24 cellular contexts compared by ENCODE assay signal in the genomic region with DNA sequence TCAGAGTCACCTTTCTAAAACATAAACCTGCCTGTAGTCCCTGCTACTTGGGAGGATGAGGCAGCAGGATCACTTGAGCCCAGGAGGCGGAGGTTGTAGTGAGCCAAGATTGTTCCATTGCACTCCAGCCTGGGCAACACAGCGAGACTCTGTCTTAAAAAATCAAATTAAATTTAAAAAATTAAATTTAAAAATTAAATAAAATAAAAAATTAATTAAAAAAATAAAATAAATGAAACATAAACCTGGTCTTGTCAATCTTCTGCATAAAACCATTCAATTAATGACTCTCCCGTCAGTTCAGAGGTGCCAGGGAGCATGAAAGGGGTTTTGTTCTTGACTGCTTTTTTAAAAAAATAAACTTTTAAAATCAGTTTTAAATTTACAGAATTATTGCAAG. TPM values are rescaled to one million over a fixed set of nuclear protein-coding genes. Genes with fewer than 3 reads are reported as not detected.
A peak's percentile ranks its signal among the peaks of the same experiment; 100 is the strongest.
DNase-seq lines count a peak whose midpoint lies in the region; ATAC-seq, FAIRE-seq and TF ChIP-seq lines count a peak whose summit lies in the region.
"Had no signal": no experiment of that assay in that cellular context is flagged by ENCODE, and none has a peak within 500 bp of the region (broad histone marks: within the 10 kb centered on the region; RNA-seq: fewer than 3 reads in every experiment).

No MANE protein-coding gene starts in this region.

- no peaks in the 10 kb centered on the region for H3K9me3 Mint-ChIP-seq in activated naive CD8-positive, alpha-beta T cell treated with anti-CD3 and anti-CD28 coated beads, Interleukin-2, amount 10 ng/mL, durations not matched to agents 7 days and 5 days
- H3K9me3 Mint-ChIP-seq in activated naive CD8-positive, alpha-beta T cell treated with anti-CD3 and anti-CD28 coated beads, Interleukin-2, amount 50 U/mL, for 24 hours = no peaks in the 10 kb centered on the region
- H3K9me3 Mint-ChIP-seq in neural crest cell = no peaks in the 10 kb centered on the region
- H3K9me3 Mint-ChIP-seq: CD4-positive, alpha-beta T cell; CD8-positive, alpha-beta T cell had no signal

- H3K27me3 ChIP-seq in uterus = no peaks in the 10 kb centered on the region
- H3K27me3 ChIP-seq: BLaER1 treated with 17β-estradiol and CSF1 and Interleukin-3, amounts not matched to agents 10 nM and 100 nM had no signal

- no peak overlapping the region for H3K4me3 ChIP-seq in uterus
- H3K4me3 ChIP-seq: A549; BLaER1 treated with 17β-estradiol and CSF1 and Interleukin-3, amounts not matched to agents 10 nM and 100 nM had no signal

- DNase-seq in activated naive CD8-positive, alpha-beta T cell treated with anti-CD3 and anti-CD28 coated beads, Interleukin-2, amount 10 ng/mL, durations not matched to agents 7 days and 5 days = no peak
- no peak for DNase-seq in activated naive CD8-positive, alpha-beta T cell treated with anti-CD3 and anti-CD28 coated beads, Interleukin-2, amount 50 U/mL, for 24 hours
- DNase-seq in frontal cortex (ENCODE audit: low spot score in 2 of 2) (no peak), neural crest cell (ENCODE audit: low read depth, low spot score) (no peak), left cardiac atrium (no peak), uterus (no peak)
- DNase-seq: AML-193; Caco-2; Calu3; CD4-positive, alpha-beta T cell; CD8-positive, alpha-beta T cell; DMS79 treated with DMSO at 0.1 percent for 48 hours; GF-D8 had no signal

- intact Hi-C loops in left cardiac atrium (cut with DNase I) (no loop called here), uterus (cut with DNase I; ENCODE audit: low total_unique reads) (no loop called here)

- FAIRE-seq in frontal cortex (lab: Jason Lieb, UNC) = peak; percentile 86
- FAIRE-seq: A549, D721Med, G401.6, GM12891, GM19239 had no signal

- H3K36me3 ChIP-seq in uterus = no peaks in the 10 kb centered on the region
- H3K36me3 ChIP-seq: BLaER1 treated with 17β-estradiol and CSF1 and Interleukin-3, amounts not matched to agents 10 nM and 100 nM had no signal

- TF ChIP-seq CTCF in neural crest cell (conservative IDR thresholded peaks at IDR 0.05) (no peak), uterus (IDR thresholded peaks at IDR 0.05) (no peak)

- no peak overlapping the region for H3K27ac ChIP-seq in uterus
- H3K27ac ChIP-seq: 22Rv1; A549; BLaER1 treated with 17β-estradiol and CSF1 and Interleukin-3, amounts not matched to agents 10 nM and 100 nM; C4-2B had no signal

- no peaks in the 10 kb centered on the region for H3K9me3 ChIP-seq in uterus
- H3K9me3 ChIP-seq: A549; BLaER1 treated with 17β-estradiol and CSF1 and Interleukin-3, amounts not matched to agents 10 nM and 100 nM; Caco-2 had no signal

- no peaks in the 10 kb centered on the region for H3K4me1 ChIP-seq in uterus
- H3K4me1 ChIP-seq: A549, Caco-2 had no signal

- H3K36me3 Mint-ChIP-seq in activated naive CD8-positive, alpha-beta T cell treated with anti-CD3 and anti-CD28 coated beads, Interleukin-2, amount 10 ng/mL, durations not matched to agents 7 days and 5 days = no peaks in the 10 kb centered on the region
- no peaks in the 10 kb centered on the region for H3K36me3 Mint-ChIP-seq in activated naive CD8-positive, alpha-beta T cell treated with anti-CD3 and anti-CD28 coated beads, Interleukin-2, amount 50 U/mL, for 24 hours (ENCODE audit: low read depth)
- H3K36me3 Mint-ChIP-seq in neural crest cell (ENCODE audit: low read depth) = no peaks in the 10 kb centered on the region
- H3K36me3 Mint-ChIP-seq: CD8-positive, alpha-beta T cell had no signal

- no peak for TF ChIP-seq POLR2A in uterus (IDR thresholded peaks at IDR 0.05)

- no peaks in the 10 kb centered on the region for H3K4me1 Mint-ChIP-seq in activated naive CD8-positive, alpha-beta T cell treated with anti-CD3 and anti-CD28 coated beads, Interleukin-2, amount 10 ng/mL, durations not matched to agents 7 days and 5 days
- H3K4me1 Mint-ChIP-seq in activated naive CD8-positive, alpha-beta T cell treated with anti-CD3 and anti-CD28 coated beads, Interleukin-2, amount 50 U/mL, for 24 hours = no peaks in the 10 kb centered on the region
- no peaks in the 10 kb centered on the region for H3K4me1 Mint-ChIP-seq in neural crest cell
- H3K4me1 Mint-ChIP-seq: B cell had no signal

- peaks cover 9% of the 10 kb centered on the region for H3K27me3 Mint-ChIP-seq in activated naive CD8-positive, alpha-beta T cell treated with anti-CD3 and anti-CD28 coated beads, Interleukin-2, amount 10 ng/mL, durations not matched to agents 7 days and 5 days
- peaks cover 2% of the 10 kb centered on the region for H3K27me3 Mint-ChIP-seq in activated naive CD8-positive, alpha-beta T cell treated with anti-CD3 and anti-CD28 coated beads, Interleukin-2, amount 50 U/mL, for 24 hours
- no peaks in the 10 kb centered on the region for H3K27me3 Mint-ChIP-seq in neural crest cell (ENCODE audit: low read depth)
- H3K27me3 Mint-ChIP-seq: B cell; CD4-positive, alpha-beta T cell had no signal

- H3K4me3 Mint-ChIP-seq in activated naive CD8-positive, alpha-beta T cell treated with anti-CD3 and anti-CD28 coated beads, Interleukin-2, amount 10 ng/mL, durations not matched to agents 7 days and 5 days = no peak overlapping the region
- H3K4me3 Mint-ChIP-seq in activated naive CD8-positive, alpha-beta T cell treated with anti-CD3 and anti-CD28 coated beads, Interleukin-2, amount 50 U/mL, for 24 hours = no peak overlapping the region
- H3K4me3 Mint-ChIP-seq in neural crest cell = no peak overlapping the region
- H3K4me3 Mint-ChIP-seq: B cell; CD4-positive, alpha-beta T cell; CD8-positive, alpha-beta T cell had no signal

- no peak for ATAC-seq in activated naive CD8-positive, alpha-beta T cell treated with anti-CD3 and anti-CD28 coated beads, Interleukin-2, amount 10 ng/mL, durations not matched to agents 7 days and 5 days (ENCODE audit: low read depth)
- no peak for ATAC-seq in activated naive CD8-positive, alpha-beta T cell treated with anti-CD3 and anti-CD28 coated beads, Interleukin-2, amount 50 U/mL, for 24 hours
- no peak for ATAC-seq in left cardiac atrium
- no peak for ATAC-seq in GM19397 (IDR thresholded peaks at IDR 0.05; ENCODE audit: unreplicated experiment)
- ATAC-seq: A549; CD8-positive, alpha-beta T cell had no signal

- POLR2A ChIA-PET in activated naive CD8-positive, alpha-beta T cell treated with anti-CD3 and anti-CD28 coated beads, Interleukin-2, amount 10 ng/mL, durations not matched to agents 7 days and 5 days (lab: Charles Lee) = no interaction called here

- H3K27ac Mint-ChIP-seq in activated naive CD8-positive, alpha-beta T cell treated with anti-CD3 and anti-CD28 coated beads, Interleukin-2, amount 10 ng/mL, durations not matched to agents 7 days and 5 days = peak overlapping the region; percentile 19
- no peak overlapping the region for H3K27ac Mint-ChIP-seq in activated naive CD8-positive, alpha-beta T cell treated with anti-CD3 and anti-CD28 coated beads, Interleukin-2, amount 50 U/mL, for 24 hours
- peak overlapping the region; percentile 72 for H3K27ac Mint-ChIP-seq in neural crest cell (ENCODE audit: unreplicated experiment)
- H3K27ac Mint-ChIP-seq: B cell; CD4-positive, alpha-beta T cell; CD8-positive, alpha-beta T cell had no signal

RNA-seq across cellular contexts. Expression of a gene that starts 48.6 kb away (rescaled TPM):
- not detected for total RNA-seq in activated naive CD8-positive, alpha-beta T cell treated with anti-CD3 and anti-CD28 coated beads, Interleukin-2, amount 10 ng/mL, durations not matched to agents 7 days and 5 days
- not detected for total RNA-seq in frontal cortex
- not detected in 2 replicates for total RNA-seq in neural crest cell
- not detected for total RNA-seq in left cardiac atrium
- under 1 TPM in 1 of 4 donors, not detected in 3; 0.21 TPM for total RNA-seq in uterus
- total RNA-seq: A172; B cell; Caco-2; Calu3; CD4-positive, alpha-beta T cell; CD8-positive, alpha-beta T cell had no signal
